In genomic region chr4:1542226-1542490, GRCh38 we compare ENCODE assay signal across 11 cellular contexts.
DNase-seq lines count a peak whose midpoint lies in the region; ATAC-seq and TF ChIP-seq lines count a peak whose summit lies in the region.
"Had no signal": no experiment of that assay in that cellular context is flagged by ENCODE, and none has a peak within 500 bp of the region (broad histone marks: within the 10 kb centered on the region; RNA-seq: fewer than 3 reads in every experiment).

No MANE protein-coding gene starts in this region.

- H3K23ac ChIP-seq in neuronal stem cell (ENCODE audit: low read depth, low read length, poor library complexity): no peak overlapping the region

- peak overlapping the region; percentile 80 for H3K18ac ChIP-seq in neuronal stem cell (ENCODE audit: low read length)

- POLR2A ChIA-PET in PC-3 (lab: Charles Lee; ENCODE audit: unreplicated experiment): interaction anchor here (0.6 kb wide), 1 partner anchor 384 kb away, joined by 13 read pairs; no protein-coding TSS in a partner anchor

- H2BK12ac ChIP-seq in neuronal stem cell (ENCODE audit: low read length): no peak overlapping the region

- peak overlapping the region; percentile 86 for H2AK5ac ChIP-seq in neuronal stem cell (ENCODE audit: low read depth, low read length)

- no peak for TF ChIP-seq EP300 in esophagus muscularis mucosa (IDR thresholded peaks at IDR 0.05)

- H3K9me3 ChIP-seq in left ventricle myocardium inferior (replicated peaks): no peaks in the 10 kb centered on the region
- H3K9me3 ChIP-seq in PC-3 (ENCODE audit: low read length): no peaks in the 10 kb centered on the region
- H3K9me3 ChIP-seq in neuronal stem cell (replicated peaks in 1 of 2; ENCODE audit: control insufficient read depth in 2 of 2, insufficient read depth in 1 of 2, low read depth in 1 of 2, low read length in 2 of 2): no peaks in the 10 kb centered on the region
- H3K9me3 ChIP-seq in esophagus muscularis mucosa: no peaks in the 10 kb centered on the region
- H3K9me3 ChIP-seq: BLaER1 treated with 17β-estradiol and CSF1 and Interleukin-3, amounts not matched to agents 10 nM and 100 nM; Caco-2 had no signal

- intact Hi-C loops in left ventricle myocardium inferior (cut with micrococcal nuclease): no loop called here
- intact Hi-C loops in cardiac septum (cut with DNase I): no loop called here
- intact Hi-C loops in PC-3 (cut with micrococcal nuclease): no loop called here
- intact Hi-C loops in esophagus muscularis mucosa (cut with DNase I): no loop called here

- TF ChIP-seq CTCF in left ventricle myocardium inferior (IDR thresholded peaks at IDR 0.05; ENCODE audit: borderline replicate concordance): no peak
- no peak for TF ChIP-seq CTCF in PC-3 (conservative IDR thresholded peaks at IDR 0.05; ENCODE audit: low read depth, low read length)
- TF ChIP-seq CTCF in esophagus muscularis mucosa (IDR thresholded peaks at IDR 0.05): no peak

- H4K91ac ChIP-seq in neuronal stem cell (ENCODE audit: low read depth, low read length, poor library complexity): no peak overlapping the region

- peak overlapping the region; percentile 47 for H2BK15ac ChIP-seq in neuronal stem cell (ENCODE audit: low read length)

- no peaks in the 10 kb centered on the region for H3K9me2 ChIP-seq in PC-3 (replicated peaks; ENCODE audit: low read length)

- H3K4ac ChIP-seq in neuronal stem cell (ENCODE audit: low read length): no peak overlapping the region

- H3K36me3 ChIP-seq in left ventricle myocardium inferior (no peaks in the 10 kb centered on the region), PC-3 (ENCODE audit: low read depth, low read length) (no peaks in the 10 kb centered on the region), neuronal stem cell (replicated peaks in 1 of 2; ENCODE audit: control insufficient read depth in 2 of 2, insufficient read depth in 2 of 2, low read length in 2 of 2) (peaks cover 0 to 1% of the 10 kb centered on the region in 2 donors), esophagus muscularis mucosa (no peaks in the 10 kb centered on the region)
- H3K36me3 ChIP-seq: BLaER1 treated with 17β-estradiol and CSF1 and Interleukin-3, amounts not matched to agents 10 nM and 100 nM had no signal

- no peak overlapping the region for H4K8ac ChIP-seq in neuronal stem cell (ENCODE audit: low read depth, low read length)

- CTCF ChIA-PET in PC-3 (lab: Charles Lee): no interaction called here

- H3K4me3 ChIP-seq in left ventricle myocardium inferior: no peak overlapping the region
- H3K4me3 ChIP-seq in PC-3 (ENCODE audit: low read length): no peak overlapping the region
- H3K4me3 ChIP-seq in neuronal stem cell (ENCODE audit: low read length in 2 of 2): no peak overlapping the region
- no peak overlapping the region for H3K4me3 ChIP-seq in esophagus muscularis mucosa
- H3K4me3 ChIP-seq: BLaER1 treated with 17β-estradiol and CSF1 and Interleukin-3, amounts not matched to agents 10 nM and 100 nM had no signal

- DNase-seq in left ventricle myocardium inferior (no peak), cardiac septum (ENCODE audit: low spot score) (no peak), PC-3 (no peak), neuronal stem cell (ENCODE audit: low spot score) (no peak), iPS-NIHi7 (ENCODE audit: extremely low spot score) (no peak), esophagus muscularis mucosa (ENCODE audit: extremely low spot score) (no peak)
- DNase-seq: Caco-2; CD4-positive, alpha-beta T cell; H9 had no signal

- peak overlapping the region; percentile 25; the same call in 1 of the 2 replicates for H2AFZ ChIP-seq in PC-3 (ENCODE audit: low read length)
- no peak overlapping the region for H2AFZ ChIP-seq in neuronal stem cell (ENCODE audit: low read length)

- H3K4me2 ChIP-seq in PC-3 (ENCODE audit: low read length) (peak overlapping the region; percentile 68), neuronal stem cell (ENCODE audit: insufficient read depth, low read length, poor library complexity, severe bottlenecking) (no peak overlapping the region)

- H3K9ac ChIP-seq in PC-3 (ENCODE audit: low read length) (no peak overlapping the region; the same call in 1 of the 2 replicates), neuronal stem cell (ENCODE audit: low read depth, low read length, poor library complexity) (no peak overlapping the region)

- H3K27me3 ChIP-seq in left ventricle myocardium inferior (ENCODE audit: low read depth): peaks cover 39% of the 10 kb centered on the region
- H3K27me3 ChIP-seq in PC-3 (ENCODE audit: low read length): no peaks in the 10 kb centered on the region
- peaks cover 0 to 48% (median 0%) of the 10 kb centered on the region in 3 experiments for H3K27me3 ChIP-seq in neuronal stem cell (ENCODE audit: control insufficient read depth in 3 of 3, insufficient read depth in 3 of 3, low read depth in 1 of 3, low read length in 3 of 3)
- H3K27me3 ChIP-seq in esophagus muscularis mucosa: peaks cover 0 to 54% (median 0%) of the 10 kb centered on the region in 4 donors

- no CpG with 5 or more reads among the region's 10 CpGs for WGBS in neuronal stem cell (ENCODE audit: extremely low coverage in 2 of 2, insufficient read length in 2 of 2, insufficient replicate concordance in 1 of 2), 2 donors
- WGBS in esophagus muscularis mucosa: no CpG with 5 or more reads among the region's 10 CpGs

- H2BK5ac ChIP-seq in neuronal stem cell (ENCODE audit: low read length): no peak overlapping the region

- no peak overlapping the region for H2BK120ac ChIP-seq in neuronal stem cell (ENCODE audit: low read depth, low read length)

- BruUV-seq in PC-3 (replicated peaks; lab: Mats Ljungman, UMichigan): no TSS peak

- H3F3A ChIP-seq in PC-3 (ENCODE audit: low read length, unreplicated experiment): no peaks in the 10 kb centered on the region

- no peak for TF ChIP-seq POLR2A in esophagus muscularis mucosa (IDR thresholded peaks at IDR 0.05; ENCODE audit: low read depth)

- no peak overlapping the region for H3K14ac ChIP-seq in neuronal stem cell (ENCODE audit: low read length)

- H3K27ac ChIP-seq in left ventricle myocardium inferior (replicated peaks) (peak overlapping the region; percentile 71), PC-3 (ENCODE audit: low read length) (peak overlapping the region; percentile 16; the same call in 1 of the 2 replicates), neuronal stem cell (replicated peaks; ENCODE audit: low read length) (no peak overlapping the region), esophagus muscularis mucosa (replicated peaks in 1 of 4) (peak overlapping the region in 1 of 4 donors; percentile 30)
- H3K27ac ChIP-seq: BLaER1 treated with 17β-estradiol and CSF1 and Interleukin-3, amounts not matched to agents 10 nM and 100 nM had no signal

- no peaks in the 10 kb centered on the region for H3K79me1 ChIP-seq in neuronal stem cell (ENCODE audit: low read depth, low read length)

- H3K79me2 ChIP-seq in PC-3 (ENCODE audit: low read length): no peaks in the 10 kb centered on the region

- peaks cover 6% of the 10 kb centered on the region for H3K4me1 ChIP-seq in left ventricle myocardium inferior
- peaks cover 34% of the 10 kb centered on the region for H3K4me1 ChIP-seq in PC-3 (ENCODE audit: insufficient read depth, low read length)
- peaks cover 0 to 10% of the 10 kb centered on the region in 2 donors for H3K4me1 ChIP-seq in neuronal stem cell (ENCODE audit: control insufficient read depth in 2 of 2, insufficient read depth in 1 of 2, low read depth in 1 of 2, low read length in 2 of 2)
- peaks cover 0 to 3% (median 1%) of the 10 kb centered on the region in 4 donors for H3K4me1 ChIP-seq in esophagus muscularis mucosa
- H3K4me1 ChIP-seq: Caco-2 had no signal

- H4K20me1 ChIP-seq in PC-3 (ENCODE audit: low read length): no peaks in the 10 kb centered on the region

- ATAC-seq in PC-3 (no peak), HG02870 (IDR thresholded peaks at IDR 0.05; ENCODE audit: unreplicated experiment) (no peak)
